Comparison of ENCODE assay signal across 1 cellular context in genomic region chr17:75976175-75976848, GRCh38.
TF ChIP-seq lines count a peak whose summit lies in the region.

No MANE protein-coding gene starts in this region.

TF ChIP-seq in HepG2, 621 proteins besides CTCF, POLR2A, EP300 and RAD21 (continued from another document and continues in another):
- TF ChIP-seq ZNF605 (CRISPR knock-in tag; IDR thresholded peaks at IDR 0.05) (no peak), KLF16 (CRISPR knock-in tag; IDR thresholded peaks at IDR 0.05) (peak in 1 of 2 experiments; percentile 0; a peak in 2 of 4 replicates), UBTF (CRISPR knock-in tag; IDR thresholded peaks at IDR 0.05) (0 out of 2 replicates have a peak, but pooled peaks have one; percentile 12), ZSCAN21 (CRISPR knock-in tag; IDR thresholded peaks at IDR 0.05; ENCODE audit: borderline replicate concordance) (no peak), NBN (conservative IDR thresholded peaks at IDR 0.05) (no peak), U2AF2 (IDR thresholded peaks at IDR 0.05; ENCODE audit: low read depth, low read length) (no peak), ZNF142 (CRISPR knock-in tag; IDR thresholded peaks at IDR 0.05) (no peak), ZFP36L2 (CRISPR knock-in tag; IDR thresholded peaks at IDR 0.05) (no peak), THAP8 (CRISPR knock-in tag; IDR thresholded peaks at IDR 0.05; ENCODE audit: borderline replicate concordance) (no peak), CC2D1A (CRISPR knock-in tag; IDR thresholded peaks at IDR 0.05) (no peak), ZBTB38 (CRISPR knock-in tag; IDR thresholded peaks at IDR 0.05) (no peak), FOXP4 (CRISPR knock-in tag; IDR thresholded peaks at IDR 0.05) (peak; percentile 88), ZNF83 (CRISPR knock-in tag; IDR thresholded peaks at IDR 0.05; ENCODE audit: borderline replicate concordance) (no peak), ZFP82 (CRISPR knock-in tag; IDR thresholded peaks at IDR 0.05; ENCODE audit: borderline replicate concordance) (0 out of 2 replicates have a peak, but pooled peaks have one; percentile 41), ELK4 (CRISPR knock-in tag; IDR thresholded peaks at IDR 0.05; ENCODE audit: borderline replicate concordance) (no peak), HNRNPK (IDR thresholded peaks at IDR 0.05; ENCODE audit: low read depth, low read length, poor library complexity, severe bottlenecking) (no peak), IKZF1 (IDR thresholded peaks at IDR 0.05) (no peak), NFYC (CRISPR knock-in tag; IDR thresholded peaks at IDR 0.05) (no peak), ZBED4 (CRISPR knock-in tag; IDR thresholded peaks at IDR 0.05; ENCODE audit: borderline replicate concordance) (no peak), PATZ1 (CRISPR knock-in tag; IDR thresholded peaks at IDR 0.05) (0 out of 2 replicates have a peak, but pooled peaks have one; percentile 17), TFDP2 (CRISPR knock-in tag; IDR thresholded peaks at IDR 0.05) (no peak), PHF21A (CRISPR knock-in tag; IDR thresholded peaks at IDR 0.05) (peak; percentile 64), ZNF512 (CRISPR knock-in tag; IDR thresholded peaks at IDR 0.05) (no peak), ONECUT2 (CRISPR knock-in tag; IDR thresholded peaks at IDR 0.05) (peak; percentile 99), SCMH1 (CRISPR knock-in tag; IDR thresholded peaks at IDR 0.05; ENCODE audit: borderline replicate concordance) (no peak), MLX (CRISPR knock-in tag; IDR thresholded peaks at IDR 0.05) (0 out of 2 replicates have a peak, but pooled peaks have one; percentile 62), SRF (IDR thresholded peaks at IDR 0.05; ENCODE audit: low read depth, low read length) (no peak), SATB2 (CRISPR knock-in tag; IDR thresholded peaks at IDR 0.05) (no peak), NR0B2 (CRISPR knock-in tag; IDR thresholded peaks at IDR 0.05) (no peak), GATAD2A (CRISPR knock-in tag; IDR thresholded peaks at IDR 0.05) (peak; percentile 85), KDM1A (CRISPR knock-in tag; IDR thresholded peaks at IDR 0.05) (no peak), ZNF883 (CRISPR knock-in tag; IDR thresholded peaks at IDR 0.05; ENCODE audit: not compliant biosample characterization) (no peak), JUNB (CRISPR knock-in tag; IDR thresholded peaks at IDR 0.05; ENCODE audit: borderline replicate concordance) (no peak; the same call in 1 of the 2 replicates), MTF1 (CRISPR knock-in tag; IDR thresholded peaks at IDR 0.05) (no peak), POGZ (CRISPR knock-in tag; IDR thresholded peaks at IDR 0.05) (peak; percentile 35; the same call in 1 of the 2 replicates), PAX8 (CRISPR knock-in tag; IDR thresholded peaks at IDR 0.05; ENCODE audit: borderline replicate concordance) (no peak)
